ENCODE assay signal across 8 cellular contexts in genomic region chr6:31827286-31828079, GRCh38. TPM values are rescaled to one million over a fixed set of nuclear protein-coding genes. Genes with fewer than 3 reads are reported as not detected.
DNase-seq lines count a peak whose midpoint lies in the region; ATAC-seq, FAIRE-seq and TF ChIP-seq lines count a peak whose summit lies in the region.

TSS of gene HSPA1B (plus strand) at chr6:31827738. CDS start at chr6:31827951, 213 bp downstream.

- DNase-seq in AG09319 (ENCODE audit: extremely low read depth, low read depth) (peak; percentile 99), NCI-H446 treated with DMSO at 0.1 percent for 48 hours (lab: John Stamatoyannopoulos, UW) (peak; percentile 99), chondrocyte (ENCODE audit: low spot score) (peak; percentile 99), kidney (peak; percentile 100)
- peak; percentile 80 to 87 for DNase-seq in activated CD4-positive, alpha-beta T cell treated with anti-CD3 and anti-CD28 coated beads for 24 hours (ENCODE audit: low read depth in 2 of 2)
- peak; percentile 96 for DNase-seq in stimulated activated CD4-positive, alpha-beta T cell treated with anti-CD3 and anti-CD28 coated beads, Interleukin-15, amount 100 ng/mL, for 24 hours

- no peaks in the 10 kb centered on the region for H3K36me3 Mint-ChIP-seq in chondrocyte (ENCODE audit: low read depth)

- H3K9ac ChIP-seq in kidney (ENCODE audit: low read length in 2 of 2), result peak within 1 kb of the TSS; percentile 100

- peak within 1 kb of the TSS; percentile 98 for H3K27ac Mint-ChIP-seq in chondrocyte (ENCODE audit: unreplicated experiment)

- peak within 1 kb of the TSS; percentile 99 to 100 for H3K27ac ChIP-seq in kidney (ENCODE audit: low read depth in 2 of 2, low read length in 2 of 2)

- intact Hi-C loops in kidney (cut with DNase I), result no loop called here

- H3K4me3 Mint-ChIP-seq in chondrocyte (ENCODE audit: unreplicated experiment), result peak within 1 kb of the TSS; percentile 86

- no peaks in the 10 kb centered on the region for H3K9me3 ChIP-seq in kidney (ENCODE audit: control insufficient read depth in 1 of 2, low read length in 2 of 2)

- TF ChIP-seq CTCF in AG09319 (IDR thresholded peaks at IDR 0.05; ENCODE audit: low read depth, low read length) (no peak), chondrocyte (IDR thresholded peaks at IDR 0.05) (no peak), kidney (IDR thresholded peaks at IDR 0.05; ENCODE audit: borderline replicate concordance, extremely low read depth, insufficient read depth) (no peak)

- H3K4me3 ChIP-seq in kidney (ENCODE audit: low read length in 2 of 2), result peak within 1 kb of the TSS; percentile 76 to 79

- peaks cover 7 to 17% of the 10 kb centered on the region in 2 donors for H3K4me1 ChIP-seq in kidney (ENCODE audit: control insufficient read depth in 1 of 2, insufficient read depth in 1 of 2, low read depth in 1 of 2, low read length in 2 of 2)

- peak; percentile 96 for FAIRE-seq in kidney (lab: Jason Lieb, UNC)

- H3K9me3 Mint-ChIP-seq in chondrocyte (ENCODE audit: low read depth), result no peaks in the 10 kb centered on the region

- H3K4me1 Mint-ChIP-seq in chondrocyte (ENCODE audit: low read depth), result peaks cover 44% of the 10 kb centered on the region

- ATAC-seq in GM19035 (IDR thresholded peaks at IDR 0.05; ENCODE audit: unreplicated experiment) (peak; percentile 67), HG03354 (IDR thresholded peaks at IDR 0.05; ENCODE audit: poor library complexity, severe bottlenecking, unreplicated experiment) (peak; percentile 78)

- no peaks in the 10 kb centered on the region for H3K36me3 ChIP-seq in kidney (ENCODE audit: control insufficient read depth in 1 of 2, insufficient read depth in 2 of 2, low read length in 2 of 2)

- no peaks in the 10 kb centered on the region for H3K27me3 Mint-ChIP-seq in chondrocyte (ENCODE audit: low read depth)

RNA-seq across cellular contexts. Expression of gene HSPA1B, which starts in this region (rescaled TPM):
- total RNA-seq in chondrocyte (46.8 to 57.9 TPM (median 50.4 TPM) in 3 replicates), kidney (142 TPM)
- polyA plus RNA-seq in kidney (ENCODE audit: insufficient read depth, low read depth, low replicate concordance), result 175 TPM

Comparison
In these comparisons a context has a peak if more than half of its experiments do, and no peak if none do; other contexts are left out.
1. Peak in every context shown above with its lines: DNase-seq, ATAC-seq, H3K4me3 ChIP-seq and H3K27ac ChIP-seq.